Comparison of ENCODE assay signal across 11 cellular contexts in genomic region chr1:12460911-12461621, GRCh38.
DNase-seq lines count a peak whose midpoint lies in the region; ATAC-seq and TF ChIP-seq lines count a peak whose summit lies in the region.
"Had no signal": no experiment of that assay in that cellular context is flagged by ENCODE, and none has a peak within 500 bp of the region (broad histone marks: within the 10 kb centered on the region; RNA-seq: fewer than 3 reads in every experiment).

No MANE protein-coding gene starts in this region.

- no peak overlapping the region for H4K8ac ChIP-seq in trophoblast cell (ENCODE audit: low read depth, low read length)

- no peak overlapping the region for H2AFZ ChIP-seq in trophoblast cell (ENCODE audit: insufficient read depth, low read length, poor library complexity)

- no peaks in the 10 kb centered on the region for H3K79me1 ChIP-seq in trophoblast cell (ENCODE audit: low read length)

- no peak for DNase-seq in Caco-2
- no peak for DNase-seq in activated naive CD8-positive, alpha-beta T cell treated with anti-CD3 and anti-CD28 coated beads, Interleukin-2, amount 50 U/mL, for 24 hours
- peak; percentile 60 to 62 for DNase-seq in heart right ventricle
- no peak for DNase-seq in progenitor cell of endocrine pancreas (ENCODE audit: low spot score, unreplicated experiment)
- DNase-seq in trophoblast cell = no peak
- no peak for DNase-seq in CD1c-positive myeloid dendritic cell (ENCODE audit: extremely low spot score)
- DNase-seq: activated naive CD4-positive, alpha-beta T cell; foreskin melanocyte had no signal

- H3K14ac ChIP-seq in trophoblast cell (ENCODE audit: low read length) = no peak overlapping the region

- POLR2A ChIA-PET in Caco-2 (lab: Charles Lee) = no interaction called here

- H3K4ac ChIP-seq in trophoblast cell (ENCODE audit: low read depth, low read length) = no peak overlapping the region

- H3K18ac ChIP-seq in trophoblast cell (ENCODE audit: low read length) = no peak overlapping the region

- no peak overlapping the region for H2BK5ac ChIP-seq in trophoblast cell (ENCODE audit: low read depth, low read length, poor library complexity)

- no peaks in the 10 kb centered on the region for H3K27me3 ChIP-seq in Caco-2 (replicated peaks; ENCODE audit: control insufficient read depth, insufficient read depth, low read length)
- H3K27me3 ChIP-seq in heart right ventricle = no peaks in the 10 kb centered on the region
- H3K27me3 ChIP-seq in trophoblast cell (ENCODE audit: insufficient read depth, low read length) = no peaks in the 10 kb centered on the region

- H3K4me1 Mint-ChIP-seq in Caco-2 (ENCODE audit: low read depth, unreplicated experiment) = peaks cover 42% of the 10 kb centered on the region
- H3K4me1 Mint-ChIP-seq in activated naive CD8-positive, alpha-beta T cell treated with anti-CD3 and anti-CD28 coated beads, Interleukin-2, amount 50 U/mL, for 24 hours = peaks cover 46% of the 10 kb centered on the region
- H3K4me1 Mint-ChIP-seq in progenitor cell of endocrine pancreas (ENCODE audit: low read depth) = peaks cover 58% of the 10 kb centered on the region
- H3K4me1 Mint-ChIP-seq: B cell had no signal

- H3K4me2 ChIP-seq in trophoblast cell (ENCODE audit: low read length) = no peak overlapping the region

- intact Hi-C loops in Caco-2 (cut with micrococcal nuclease; ENCODE audit: unreplicated experiment) = loop anchor here (5.0 kb wide), 1 partner anchor 156 kb away; the partner anchor contains the start of gene DHRS3
- intact Hi-C loops in heart right ventricle (cut with DNase I) = loop anchor here in 1 of 10 donors (5.0 kb wide), 1 partner anchor 54 kb away; no protein-coding TSS in a partner anchor

- H3K36me3 Mint-ChIP-seq in Caco-2 (ENCODE audit: insufficient read depth, unreplicated experiment) = peaks cover 31% of the 10 kb centered on the region
- peaks cover 74% of the 10 kb centered on the region for H3K36me3 Mint-ChIP-seq in activated naive CD8-positive, alpha-beta T cell treated with anti-CD3 and anti-CD28 coated beads, Interleukin-2, amount 50 U/mL, for 24 hours (ENCODE audit: low read depth)
- H3K36me3 Mint-ChIP-seq in progenitor cell of endocrine pancreas (ENCODE audit: insufficient read depth) = peaks cover 25% of the 10 kb centered on the region

- H3K4me3 ChIP-seq in Caco-2 (ENCODE audit: low read depth, low read length) = no peak overlapping the region
- H3K4me3 ChIP-seq in heart right ventricle = no peak overlapping the region
- no peak overlapping the region for H3K4me3 ChIP-seq in trophoblast cell (ENCODE audit: low read depth, low read length)

- ATAC-seq in activated naive CD8-positive, alpha-beta T cell treated with anti-CD3 and anti-CD28 coated beads, Interleukin-2, amount 50 U/mL, for 24 hours = no peak
- ATAC-seq in heart right ventricle (peak; percentile 44 to 77 (median 66)), GM19467 (IDR thresholded peaks at IDR 0.05; ENCODE audit: unreplicated experiment) (no peak), HG02885 (IDR thresholded peaks at IDR 0.05; ENCODE audit: poor library complexity, unreplicated experiment) (no peak)

- TF ChIP-seq CTCF in Caco-2 (IDR thresholded peaks at IDR 0.05; ENCODE audit: insufficient read depth in 1 of 2, low read depth in 1 of 2, low read length in 1 of 2, severe bottlenecking in 1 of 2, unreplicated experiment in 1 of 2) (no peak), heart right ventricle (IDR thresholded peaks at IDR 0.05) (no peak), progenitor cell of endocrine pancreas (IDR thresholded peaks at IDR 0.05; ENCODE audit: unreplicated experiment) (no peak)

- no TSS peak for BruUV-seq in Caco-2 (replicated peaks; lab: Mats Ljungman, UMichigan)

- no peaks in the 10 kb centered on the region for H3K9me3 ChIP-seq in Caco-2
- H3K9me3 ChIP-seq in heart right ventricle = no peaks in the 10 kb centered on the region
- no peaks in the 10 kb centered on the region for H3K9me3 ChIP-seq in trophoblast cell (ENCODE audit: insufficient read depth, low read depth, low read length)

- H3K9ac ChIP-seq in trophoblast cell (ENCODE audit: low read length) = no peak overlapping the region

- no peak overlapping the region for H4K91ac ChIP-seq in trophoblast cell (ENCODE audit: low read depth, low read length)

- no peak overlapping the region for H2AK5ac ChIP-seq in trophoblast cell (ENCODE audit: low read length)

- H3K27ac Mint-ChIP-seq in Caco-2 (ENCODE audit: unreplicated experiment) = peak overlapping the region; percentile 63
- peak overlapping the region; percentile 5 for H3K27ac Mint-ChIP-seq in activated naive CD8-positive, alpha-beta T cell treated with anti-CD3 and anti-CD28 coated beads, Interleukin-2, amount 50 U/mL, for 24 hours
- peak overlapping the region; percentile 92 for H3K27ac Mint-ChIP-seq in progenitor cell of endocrine pancreas
- H3K27ac Mint-ChIP-seq: B cell had no signal

- H3K36me3 ChIP-seq in Caco-2 (ENCODE audit: control insufficient read depth, insufficient read depth, low read length) = peaks cover 2% of the 10 kb centered on the region
- peaks cover 0 to 85% (median 7%) of the 10 kb centered on the region in 9 donors for H3K36me3 ChIP-seq in heart right ventricle
- peaks cover under 1 to 6% of the 10 kb centered on the region in 2 experiments for H3K36me3 ChIP-seq in trophoblast cell (ENCODE audit: control insufficient read depth in 1 of 2, insufficient read depth in 2 of 2, low read length in 2 of 2)

- H3K9me3 Mint-ChIP-seq in Caco-2 (ENCODE audit: unreplicated experiment) (no peaks in the 10 kb centered on the region), progenitor cell of endocrine pancreas (ENCODE audit: low read depth) (no peaks in the 10 kb centered on the region)
- no peaks in the 10 kb centered on the region for H3K9me3 Mint-ChIP-seq in activated naive CD8-positive, alpha-beta T cell treated with anti-CD3 and anti-CD28 coated beads, Interleukin-2, amount 50 U/mL, for 24 hours

- no peak overlapping the region for H4K12ac ChIP-seq in trophoblast cell (ENCODE audit: low read depth, low read length)

- H3K27me3 Mint-ChIP-seq in Caco-2 (ENCODE audit: insufficient read depth, unreplicated experiment) (no peaks in the 10 kb centered on the region), progenitor cell of endocrine pancreas (no peaks in the 10 kb centered on the region)
- no peaks in the 10 kb centered on the region for H3K27me3 Mint-ChIP-seq in activated naive CD8-positive, alpha-beta T cell treated with anti-CD3 and anti-CD28 coated beads, Interleukin-2, amount 50 U/mL, for 24 hours
- H3K27me3 Mint-ChIP-seq: B cell had no signal

- CTCF ChIA-PET in Caco-2 (lab: Charles Lee) = no interaction called here

- H3K4me1 ChIP-seq in Caco-2 (peaks cover 38% of the 10 kb centered on the region), heart right ventricle (peaks cover 12 to 94% (median 80%) of the 10 kb centered on the region in 9 donors), trophoblast cell (ENCODE audit: control insufficient read depth in 1 of 2, insufficient read depth in 2 of 2, low read length in 2 of 2) (peaks cover 7 to 12% of the 10 kb centered on the region in 2 experiments)

- H3K4me3 Mint-ChIP-seq in Caco-2 (ENCODE audit: unreplicated experiment) (no peak overlapping the region), progenitor cell of endocrine pancreas (ENCODE audit: low read depth) (no peak overlapping the region)
- no peak overlapping the region for H3K4me3 Mint-ChIP-seq in activated naive CD8-positive, alpha-beta T cell treated with anti-CD3 and anti-CD28 coated beads, Interleukin-2, amount 50 U/mL, for 24 hours
- H3K4me3 Mint-ChIP-seq: B cell had no signal

- H3K27ac ChIP-seq in heart right ventricle (peak overlapping the region; percentile 3 to 88 (median 76)), trophoblast cell (ENCODE audit: low read depth, low read length) (no peak overlapping the region)

- no peaks in the 10 kb centered on the region for H3K79me2 ChIP-seq in trophoblast cell (ENCODE audit: control insufficient read depth, insufficient read depth, low read length, poor library complexity)

- H3K23ac ChIP-seq in trophoblast cell (ENCODE audit: low read length) = no peak overlapping the region

- H2BK12ac ChIP-seq in trophoblast cell (ENCODE audit: low read length) = no peak overlapping the region

- 13 to 24% methylated on average over 6 of the region's 6 CpGs for WGBS in heart right ventricle, 2 donors
- no CpG with 5 or more reads among the region's 6 CpGs for WGBS in trophoblast cell (ENCODE audit: extremely low coverage, insufficient coverage, insufficient read length)

- no peak overlapping the region for H2BK120ac ChIP-seq in trophoblast cell (ENCODE audit: insufficient read depth, low read length, poor library complexity)

Comparison
In these comparisons a context has a peak if more than half of its experiments do, and no peak if none do; other contexts are left out.
1. DNase-seq: peak in heart right ventricle (2 of 2); none in Caco-2 (0 of 2), activated naive CD8-positive, alpha-beta T cell treated with anti-CD3 and anti-CD28 coated beads, Interleukin-2, amount 50 U/mL, for 24 hours (single experiment), progenitor cell of endocrine pancreas (single experiment), trophoblast cell (0 of 2) and CD1c-positive myeloid dendritic cell (single experiment).
2. H3K27ac Mint-ChIP-seq: peak in every context shown above with its lines; median percentile 92 in progenitor cell of endocrine pancreas; 63 in Caco-2; 5 in activated naive CD8-positive, alpha-beta T cell treated with anti-CD3 and anti-CD28 coated beads, Interleukin-2, amount 50 U/mL, for 24 hours.
3. ATAC-seq: peak in heart right ventricle (8 of 8); none in activated naive CD8-positive, alpha-beta T cell treated with anti-CD3 and anti-CD28 coated beads, Interleukin-2, amount 50 U/mL, for 24 hours (single experiment), GM19467 (single experiment) and HG02885 (single experiment).